ENCODE assay signal across 8 cellular contexts in the genomic region with DNA sequence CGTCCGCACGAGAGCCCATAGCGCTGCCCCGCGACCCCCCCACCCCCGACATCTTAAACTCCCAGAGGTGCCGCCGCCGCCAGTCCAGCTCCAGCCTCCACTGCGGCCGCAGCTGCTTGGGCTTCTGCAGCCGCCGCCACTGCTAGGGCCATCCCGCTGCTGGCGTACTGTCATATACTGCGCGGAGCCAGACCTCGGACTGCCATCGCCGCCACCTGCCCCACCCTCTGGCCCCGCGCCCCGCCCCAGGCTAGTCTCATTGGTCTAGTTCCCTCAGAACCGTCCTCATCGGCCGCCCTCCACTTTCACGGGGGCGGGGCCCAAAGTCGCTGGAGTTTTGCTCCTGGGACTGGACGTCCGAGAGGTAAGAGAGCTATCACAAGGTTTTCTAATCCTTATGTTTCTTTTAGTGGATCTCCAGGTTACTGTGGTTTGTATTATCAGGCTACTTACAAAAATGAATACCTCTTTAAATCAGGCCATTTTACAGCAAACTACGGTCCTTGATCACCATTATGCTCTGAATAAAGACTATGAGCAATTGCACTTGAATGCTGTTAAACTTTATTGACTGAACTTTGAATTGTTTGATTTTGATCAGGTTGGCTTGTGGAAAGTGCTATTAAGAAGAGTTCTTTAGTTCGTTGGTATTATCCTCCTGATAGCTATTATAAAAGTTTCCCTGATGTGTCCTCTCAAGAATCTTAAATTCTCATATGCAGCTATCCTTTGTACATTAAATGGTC. TPM values are rescaled to one million over a fixed set of nuclear protein-coding genes. Genes with fewer than 3 reads are reported as not detected.
DNase-seq lines count a peak whose midpoint lies in the region; ATAC-seq and TF ChIP-seq lines count a peak whose summit lies in the region.

No MANE protein-coding gene starts in this region.

- no TSS peak for BruUV-seq in IMR-90 (replicated peaks; lab: Mats Ljungman, UMichigan)

- peak; percentile 97 for ATAC-seq in IMR-90 (ENCODE audit: low read depth)
- peak; percentile 97 for ATAC-seq in mucosa of descending colon
- no peak for ATAC-seq in HG02763 (IDR thresholded peaks at IDR 0.05; ENCODE audit: unreplicated experiment)

- DNase-seq in DMS 273 (lab: John Stamatoyannopoulos, UW; ENCODE audit: unreplicated experiment) (peak; percentile 84), IMR-90 (peak; percentile 31), esophagus squamous epithelium (lab: John Stamatoyannopoulos, UW) (no peak), mucosa of descending colon (peak; percentile 96 to 97 (median 96))
- peak; percentile 26 for DNase-seq in activated CD4-positive, alpha-beta memory T cell treated with anti-CD3 and anti-CD28 coated beads, Interleukin-2, amount 10 ng/mL, durations not matched to agents 7 days and 5 days
- no peak for DNase-seq in CD4-positive, alpha-beta memory T cell

- H3K9ac ChIP-seq in IMR-90 (ENCODE audit: low read depth, low read length) (no peak overlapping the region), stomach smooth muscle (ENCODE audit: low read length in 2 of 2) (no peak overlapping the region)

- H3K4ac ChIP-seq in IMR-90 (ENCODE audit: low read depth, low read length) = no peak overlapping the region

- H3K36me3 ChIP-seq in IMR-90 (ENCODE audit: control insufficient read depth, insufficient read depth, low read length) (no peaks in the 10 kb centered on the region), esophagus squamous epithelium (no peaks in the 10 kb centered on the region), mucosa of descending colon (ENCODE audit: low read depth) (no peaks in the 10 kb centered on the region), stomach smooth muscle (ENCODE audit: control insufficient read depth in 2 of 2, insufficient read depth in 2 of 2, low read length in 2 of 2) (no peaks in the 10 kb centered on the region)
- no peaks in the 10 kb centered on the region for H3K36me3 ChIP-seq in CD4-positive, alpha-beta memory T cell (ENCODE audit: insufficient read depth, low read length)

- H2BK15ac ChIP-seq in IMR-90 (ENCODE audit: low read depth, low read length) = no peak overlapping the region

- TF ChIP-seq RAD21 in IMR-90 (IDR thresholded peaks at IDR 0.05; ENCODE audit: low read length) = no peak

- H3K9me3 ChIP-seq in IMR-90 (ENCODE audit: control insufficient read depth, insufficient read depth, low read length) (no peaks in the 10 kb centered on the region), esophagus squamous epithelium (no peaks in the 10 kb centered on the region), mucosa of descending colon (no peaks in the 10 kb centered on the region), stomach smooth muscle (ENCODE audit: control insufficient read depth in 2 of 2, low read length in 2 of 2) (no peaks in the 10 kb centered on the region)
- H3K9me3 ChIP-seq in CD4-positive, alpha-beta memory T cell (ENCODE audit: control insufficient read depth in 1 of 2, low read length in 2 of 2) = no peaks in the 10 kb centered on the region

- H3K79me1 ChIP-seq in IMR-90 (ENCODE audit: low read depth in 1 of 2, low read length in 2 of 2) = no peaks in the 10 kb centered on the region

- H3K27me3 ChIP-seq in IMR-90 (ENCODE audit: control insufficient read depth, insufficient read depth, low read length) (peaks cover 57% of the 10 kb centered on the region), esophagus squamous epithelium (peaks cover 0 to 72% (median 6%) of the 10 kb centered on the region in 4 donors), stomach smooth muscle (ENCODE audit: control insufficient read depth in 1 of 2, insufficient read depth in 2 of 2, low read length in 2 of 2) (peaks cover 30 to 38% of the 10 kb centered on the region in 2 donors)
- H3K27me3 ChIP-seq in CD4-positive, alpha-beta memory T cell (ENCODE audit: insufficient read depth, low read length) = peaks cover 22% of the 10 kb centered on the region

- H2AFZ ChIP-seq in IMR-90 (replicated peaks; ENCODE audit: low read length, poor library complexity) = no peak overlapping the region

- WGBS in IMR-90 (ENCODE audit: extremely low coverage in 2 of 2, insufficient read length in 1 of 2), 2 experiments = 0% methylated on average over 4 of the region's 34 CpGs; no CpG with 5 or more reads in 1 of the 2 experiments
- 15 to 16% methylated on average over 11 to 12 of the region's 34 CpGs for whole genome bisulfite sequencing in esophagus squamous epithelium, 2 donors

- no peak overlapping the region for H3K56ac ChIP-seq in IMR-90 (ENCODE audit: extremely low read depth, insufficient read depth, low read length)

- H3K4me1 Mint-ChIP-seq in activated CD4-positive, alpha-beta memory T cell treated with anti-CD3 and anti-CD28 coated beads, Interleukin-2, amount 10 ng/mL, durations not matched to agents 7 days and 5 days = peaks cover 14% of the 10 kb centered on the region
- peaks cover 0 to 20% (median 9%) of the 10 kb centered on the region in 4 donors for H3K4me1 Mint-ChIP-seq in CD4-positive, alpha-beta memory T cell

- H3K27ac ChIP-seq in IMR-90 (ENCODE audit: insufficient read depth, low read length) (no peak overlapping the region), esophagus squamous epithelium (no peak overlapping the region), stomach smooth muscle (ENCODE audit: low read length) (no peak overlapping the region)
- H3K27ac ChIP-seq in CD4-positive, alpha-beta memory T cell (ENCODE audit: low read depth, low read length) = no peak overlapping the region

- H3K4me1 ChIP-seq in IMR-90 (ENCODE audit: control insufficient read depth, insufficient read depth, low read length) (no peaks in the 10 kb centered on the region), esophagus squamous epithelium (peaks cover 10 to 35% (median 11%) of the 10 kb centered on the region in 3 donors), mucosa of descending colon (ENCODE audit: low read depth) (peaks cover 19% of the 10 kb centered on the region), stomach smooth muscle (ENCODE audit: control insufficient read depth, insufficient read depth, low read length) (peaks cover 14% of the 10 kb centered on the region)
- H3K4me1 ChIP-seq in CD4-positive, alpha-beta memory T cell (ENCODE audit: insufficient read depth, low read length) = peaks cover 8% of the 10 kb centered on the region

- TF ChIP-seq POLR2A in IMR-90 (IDR thresholded peaks at IDR 0.05; ENCODE audit: low read depth, low read length) = no peak
- peak in 1 of 4 donors; percentile 28 for TF ChIP-seq POLR2A in esophagus squamous epithelium (IDR thresholded peaks at IDR 0.05)

- in situ Hi-C loops in IMR-90 (cut with MboI; ENCODE audit: low sequenced_read_pairs) = no loop called here

- TF ChIP-seq CTCF in IMR-90 (conservative IDR thresholded peaks at IDR 0.05; ENCODE audit: low read depth, low read length) = no peak
- TF ChIP-seq CTCF in esophagus squamous epithelium (IDR thresholded peaks at IDR 0.05) = no peak
- no peak for TF ChIP-seq CTCF in mucosa of descending colon (IDR thresholded peaks at IDR 0.05)

- H2BK120ac ChIP-seq in IMR-90 (ENCODE audit: low read depth, low read length) = no peak overlapping the region

- H2AK5ac ChIP-seq in IMR-90 (ENCODE audit: low read depth, low read length) = no peak overlapping the region

- H4K5ac ChIP-seq in IMR-90 (ENCODE audit: low read depth, low read length) = no peak overlapping the region

- H3K4me3 Mint-ChIP-seq in activated CD4-positive, alpha-beta memory T cell treated with anti-CD3 and anti-CD28 coated beads, Interleukin-2, amount 10 ng/mL, durations not matched to agents 7 days and 5 days = no peak overlapping the region
- peak overlapping the region in 4 of 8 donors; percentile 8 to 56 (median 24) for H3K4me3 Mint-ChIP-seq in CD4-positive, alpha-beta memory T cell

- H4K91ac ChIP-seq in IMR-90 (ENCODE audit: insufficient read depth, low read depth, low read length) = no peak overlapping the region

- no peak overlapping the region for H3K27ac Mint-ChIP-seq in activated CD4-positive, alpha-beta memory T cell treated with anti-CD3 and anti-CD28 coated beads, Interleukin-2, amount 10 ng/mL, durations not matched to agents 7 days and 5 days
- H3K27ac Mint-ChIP-seq in CD4-positive, alpha-beta memory T cell = no peak overlapping the region

- intact Hi-C loops in IMR-90 (cut with micrococcal nuclease) (no loop called here), esophagus squamous epithelium (cut with DNase I) (no loop called here), mucosa of descending colon (cut with DNase I, micrococcal nuclease) (no loop called here)
- intact Hi-C loops in CD4-positive, alpha-beta memory T cell (cut with micrococcal nuclease) = no loop called here

- H3K14ac ChIP-seq in IMR-90 (replicated peaks; ENCODE audit: low read depth, low read length) = no peak overlapping the region

- no peak overlapping the region for H2BK20ac ChIP-seq in IMR-90 (ENCODE audit: low read depth, low read length)

- POLR2A ChIA-PET in IMR-90 (lab: Charles Lee; ENCODE audit: unreplicated experiment) = no interaction called here
- POLR2A ChIA-PET in activated CD4-positive, alpha-beta memory T cell treated with anti-CD3 and anti-CD28 coated beads, Interleukin-2, amount 10 ng/mL, durations not matched to agents 7 days and 5 days (lab: Charles Lee) = no interaction called here
- POLR2A ChIA-PET in CD4-positive, alpha-beta memory T cell (lab: Charles Lee; ENCODE audit: partially characterized antibody) = no interaction called here

- H3K4me2 ChIP-seq in IMR-90 (ENCODE audit: low read depth, low read length) = peak overlapping the region; percentile 95

- H3K18ac ChIP-seq in IMR-90 (ENCODE audit: low read depth, low read length) = no peak overlapping the region

- H3K36me3 Mint-ChIP-seq in activated CD4-positive, alpha-beta memory T cell treated with anti-CD3 and anti-CD28 coated beads, Interleukin-2, amount 10 ng/mL, durations not matched to agents 7 days and 5 days (ENCODE audit: low read depth) = no peaks in the 10 kb centered on the region
- H3K36me3 Mint-ChIP-seq in CD4-positive, alpha-beta memory T cell = no peaks in the 10 kb centered on the region

- CTCF ChIA-PET in IMR-90 (lab: Yijun Ruan, JAX) = no interaction called here
- CTCF ChIA-PET in activated CD4-positive, alpha-beta memory T cell treated with anti-CD3 and anti-CD28 coated beads, Interleukin-2, amount 10 ng/mL, durations not matched to agents 7 days and 5 days (lab: Charles Lee) = no interaction called here
- CTCF ChIA-PET in CD4-positive, alpha-beta memory T cell (lab: Charles Lee; ENCODE audit: partially characterized antibody) = interaction anchor here (0.9 to 1.4 kb wide), 2 partner anchors 26 to 31 kb away, joined by 3 to 4 read pairs; no protein-coding TSS in a partner anchor

- no peak overlapping the region for H2AK9ac ChIP-seq in IMR-90 (replicated peaks; ENCODE audit: low read depth, low read length, poor library complexity)

- dilution Hi-C loops in IMR-90 (cut with HindIII; ENCODE audit: low sequenced_read_pairs, unreplicated experiment) = no loop called here

- H4K20me1 ChIP-seq in IMR-90 (ENCODE audit: insufficient read depth, low read length) = no peaks in the 10 kb centered on the region

- no peaks in the 10 kb centered on the region for H3K9me1 ChIP-seq in IMR-90 (ENCODE audit: insufficient read depth, low read length)

- no peak overlapping the region for H3K23ac ChIP-seq in IMR-90 (ENCODE audit: low read depth, low read length)

- H3K9me3 Mint-ChIP-seq in activated CD4-positive, alpha-beta memory T cell treated with anti-CD3 and anti-CD28 coated beads, Interleukin-2, amount 10 ng/mL, durations not matched to agents 7 days and 5 days = no peaks in the 10 kb centered on the region
- H3K9me3 Mint-ChIP-seq in CD4-positive, alpha-beta memory T cell = peaks cover 0 to 4% (median 0%) of the 10 kb centered on the region in 8 donors

- peak overlapping the region; percentile 40 for H3K4me3 ChIP-seq in IMR-90 (ENCODE audit: insufficient read depth, low read depth, low read length)
- H3K4me3 ChIP-seq in esophagus squamous epithelium = peak overlapping the region; percentile 30 to 68 (median 44)
- no peak overlapping the region for H3K4me3 ChIP-seq in mucosa of descending colon
- H3K4me3 ChIP-seq in stomach smooth muscle (ENCODE audit: low read length in 2 of 2) = peak overlapping the region; percentile 45 to 58
- no peak overlapping the region for H3K4me3 ChIP-seq in CD4-positive, alpha-beta memory T cell (ENCODE audit: low read length in 2 of 2)

- H3K27me3 Mint-ChIP-seq in activated CD4-positive, alpha-beta memory T cell treated with anti-CD3 and anti-CD28 coated beads, Interleukin-2, amount 10 ng/mL, durations not matched to agents 7 days and 5 days = peaks cover 77% of the 10 kb centered on the region
- peaks cover 48 to 55% of the 10 kb centered on the region in 2 donors for H3K27me3 Mint-ChIP-seq in CD4-positive, alpha-beta memory T cell

- no peak overlapping the region for H4K8ac ChIP-seq in IMR-90 (ENCODE audit: low read depth in 2 of 2, low read length in 2 of 2)

- H2BK5ac ChIP-seq in IMR-90 (ENCODE audit: low read depth, low read length, poor library complexity, severe bottlenecking) = no peak overlapping the region

RNA-seq across cellular contexts. Expression of a gene that starts 2.8 kb away (rescaled TPM):
- total RNA-seq in IMR-90 (2012; rRNA removed) = not detected in 2 replicates
- not detected in 2 replicates for polyA plus RNA-seq in IMR-90 (2012; rRNA removed)
- polyA plus RNA-seq in IMR-90 (2012; cell fraction: cytosol; rRNA removed) = not detected in 2 replicates
- polyA plus RNA-seq in IMR-90 (2012; cell fraction: nucleus; rRNA removed; ENCODE audit: low replicate concordance) = not detected in 2 replicates
- not detected for total RNA-seq in activated CD4-positive, alpha-beta memory T cell treated with anti-CD3 and anti-CD28 coated beads, Interleukin-2, amount 10 ng/mL, durations not matched to agents 7 days and 5 days
- total RNA-seq in esophagus squamous epithelium = 1 to 10 TPM in 2 of 4 donors, under 1 TPM in 1, not detected in 1; 0.83 to 1.9 (median 1.7) TPM
- 1 to 10 TPM; 2.4 to 7.5 (median 5.4) TPM for total RNA-seq in mucosa of descending colon
- total RNA-seq in CD4-positive, alpha-beta memory T cell = not detected
- under 1 TPM in 1 of 2 donors, not detected in 1; 0.08 TPM for polyA plus RNA-seq in CD4-positive, alpha-beta memory T cell

Comparison
In these comparisons a context has a peak if more than half of its experiments do, and no peak if none do; other contexts are left out.
1. DNase-seq: peak in DMS 273 (single experiment), IMR-90 (single experiment), activated CD4-positive, alpha-beta memory T cell treated with anti-CD3 and anti-CD28 coated beads, Interleukin-2, amount 10 ng/mL, durations not matched to agents 7 days and 5 days (single experiment) and mucosa of descending colon (3 of 3); none in esophagus squamous epithelium (single experiment) and CD4-positive, alpha-beta memory T cell (0 of 5).
2. H3K4me3 ChIP-seq: peak in IMR-90 (single experiment), esophagus squamous epithelium (4 of 4) and stomach smooth muscle (2 of 2); none in mucosa of descending colon (single experiment) and CD4-positive, alpha-beta memory T cell (0 of 2).